In genomic region chr14:55884819-55885218, GRCh38 we compare ENCODE assay signal across 30 cellular contexts.
DNase-seq lines count a peak whose midpoint lies in the region; ATAC-seq, FAIRE-seq and TF ChIP-seq lines count a peak whose summit lies in the region.
"Had no signal": no experiment of that assay in that cellular context is flagged by ENCODE, and none has a peak within 500 bp of the region (broad histone marks: within the 10 kb centered on the region; RNA-seq: fewer than 3 reads in every experiment).

No MANE protein-coding gene starts in this region.

- dilution Hi-C loops in keratinocyte (cut with MboI; ENCODE audit: extremely low pct_ligation_motif_present, low sequenced_read_pairs): no loop called here

- H3K9me3 ChIP-seq in RWPE2 (ENCODE audit: severe bottlenecking): no peaks in the 10 kb centered on the region
- no peaks in the 10 kb centered on the region for H3K9me3 ChIP-seq in keratinocyte (ENCODE audit: control insufficient read depth, low read depth, low read length)
- H3K9me3 ChIP-seq: breast epithelium, gastroesophageal sphincter, left ventricle myocardium inferior, right atrium auricular region, spleen had no signal

- peak; percentile 81 for FAIRE-seq in keratinocyte (lab: Jason Lieb, UNC)
- FAIRE-seq: colon, H1, K562 had no signal

- H3K9me1 ChIP-seq in keratinocyte (ENCODE audit: control insufficient read depth, extremely low read depth, insufficient read depth, low read length): no peaks in the 10 kb centered on the region

- no peak overlapping the region for H2AFZ ChIP-seq in keratinocyte (ENCODE audit: control insufficient read depth, low read length)

- H3K4me3 ChIP-seq in RWPE2 (ENCODE audit: severe bottlenecking): no peak overlapping the region
- no peak overlapping the region for H3K4me3 ChIP-seq in keratinocyte (ENCODE audit: control insufficient read depth in 2 of 3, extremely low read depth in 1 of 3, insufficient read depth in 2 of 3, low read depth in 1 of 3, low read length in 3 of 3)
- H3K4me3 ChIP-seq: breast epithelium, gastroesophageal sphincter, K562, left ventricle myocardium inferior, right atrium auricular region, SK-N-MC, spleen had no signal

- no peaks in the 10 kb centered on the region for H3K79me2 ChIP-seq in keratinocyte (ENCODE audit: control insufficient read depth, insufficient read depth, low read length)

- TF ChIP-seq CTCF in RWPE2 (IDR thresholded peaks at IDR 0.05; ENCODE audit: poor library complexity, severe bottlenecking) (no peak), keratinocyte (optimal IDR thresholded peaks at IDR 0.05 in 1 of 3, IDR thresholded peaks at IDR 0.05 in 1 of 3, conservative IDR thresholded peaks at IDR 0.05 in 1 of 3; ENCODE audit: extremely low read depth in 1 of 3, insufficient read depth in 2 of 3, low read length in 3 of 3) (no peak)

- H4K20me1 ChIP-seq in keratinocyte (ENCODE audit: control insufficient read depth, extremely low read depth, insufficient read depth, low read length): no peaks in the 10 kb centered on the region

- H3K27me3 ChIP-seq in RWPE2 (ENCODE audit: insufficient read depth, poor library complexity, severe bottlenecking): no peaks in the 10 kb centered on the region
- H3K27me3 ChIP-seq in keratinocyte (ENCODE audit: control insufficient read depth, extremely low read depth, insufficient read depth, low read length): no peaks in the 10 kb centered on the region
- H3K27me3 ChIP-seq: breast epithelium, gastroesophageal sphincter, right atrium auricular region, spleen had no signal

- peak overlapping the region; percentile 3 for H3K4me2 ChIP-seq in keratinocyte (ENCODE audit: control insufficient read depth, extremely low read depth, insufficient read depth, low read depth, low read length)

- H3K27ac ChIP-seq in RWPE2 (ENCODE audit: poor library complexity, severe bottlenecking) (peak overlapping the region; percentile 47), keratinocyte (ENCODE audit: control insufficient read depth, insufficient read depth, low read length) (no peak overlapping the region)
- H3K27ac ChIP-seq: gastroesophageal sphincter, left ventricle myocardium inferior, right atrium auricular region, SK-N-MC, spleen had no signal

- H3K36me3 ChIP-seq in RWPE2 (ENCODE audit: low read depth): no peaks in the 10 kb centered on the region
- no peaks in the 10 kb centered on the region for H3K36me3 ChIP-seq in keratinocyte (ENCODE audit: control insufficient read depth in 2 of 2, extremely low read depth in 1 of 2, insufficient read depth in 2 of 2, low read length in 2 of 2)
- H3K36me3 ChIP-seq: breast epithelium, gastroesophageal sphincter, left ventricle myocardium inferior, right atrium auricular region, spleen had no signal

- H3K4me1 ChIP-seq in RWPE2 (ENCODE audit: insufficient read depth, poor library complexity, severe bottlenecking) (peaks cover 26% of the 10 kb centered on the region), keratinocyte (ENCODE audit: control insufficient read depth, extremely low read depth, insufficient read depth, low read length) (peaks cover 14% of the 10 kb centered on the region)
- H3K4me1 ChIP-seq: breast epithelium, left ventricle myocardium inferior, right atrium auricular region, spleen had no signal

- ATAC-seq in RWPE2 (ENCODE audit: low read depth): peak; percentile 74
- ATAC-seq: activated CD8-positive, alpha-beta T cell treated with anti-CD3 and anti-CD28 coated beads, Interleukin-2, amount 10 ng/mL, durations not matched to agents 7 days and 5 days; gastroesophageal sphincter; K562; natural killer cell; T-helper 17 cell had no signal

- no peak overlapping the region for H3K9ac ChIP-seq in keratinocyte (ENCODE audit: control insufficient read depth, extremely low read depth, insufficient read depth, low read length)

- peak; percentile 56 for DNase-seq in D341Med (ENCODE audit: low spot score)
- peak; percentile 42 for DNase-seq in HPDE6-E6E7 (ENCODE audit: extremely low spot score)
- DNase-seq in RWPE2 (ENCODE audit: low spot score): no peak
- no peak for DNase-seq in keratinocyte (ENCODE audit: low read depth, low spot score)
- no peak for DNase-seq in NCI-H2107 (lab: John Stamatoyannopoulos, UW)
- DNase-seq in NCI-H1436 (lab: John Stamatoyannopoulos, UW): no peak
- no peak for DNase-seq in activated CD8-positive, alpha-beta memory T cell treated with anti-CD3 and anti-CD28 coated beads, Interleukin-2, amount 50 U/mL, for 4 hours
- DNase-seq in NCI-H526 (lab: John Stamatoyannopoulos, UW): no peak
- DNase-seq: activated CD8-positive, alpha-beta T cell treated with anti-CD3 and anti-CD28 coated beads, Interleukin-2, amount 10 ng/mL, durations not matched to agents 7 days and 5 days; activated naive CD4-positive, alpha-beta T cell; activated T-cell treated with anti-CD3 and anti-CD28 coated beads, Interleukin-2, amount 50 U/mL, for 1 hour; CD4-positive, CD25-positive, alpha-beta regulatory T cell; effector CD8-positive, alpha-beta T cell; hypothalamus; left ventricle myocardium inferior; natural killer cell; NCI-H2029 treated with DMSO at 0.1 percent for 48 hours; NCI-H510A treated with DMSO at 0.1 percent for 48 hours; RPMI8226; spleen; stimulated activated CD4-positive, alpha-beta T cell treated with anti-CD3 and anti-CD28 coated beads, Interleukin-4, amount 100 ng/mL, for 1 hour; stimulated activated naive CD4-positive, alpha-beta T cell; T-helper 17 cell had no signal

Comparison
In these comparisons a context has a peak if more than half of its experiments do, and no peak if none do; other contexts are left out.
1. DNase-seq: peak in D341Med (single experiment) and HPDE6-E6E7 (single experiment); none in RWPE2 (single experiment), keratinocyte (single experiment), NCI-H2107 (single experiment), NCI-H1436 (single experiment), activated CD8-positive, alpha-beta memory T cell treated with anti-CD3 and anti-CD28 coated beads, Interleukin-2, amount 50 U/mL, for 4 hours (single experiment) and NCI-H526 (0 of 2).